In the genomic region with DNA sequence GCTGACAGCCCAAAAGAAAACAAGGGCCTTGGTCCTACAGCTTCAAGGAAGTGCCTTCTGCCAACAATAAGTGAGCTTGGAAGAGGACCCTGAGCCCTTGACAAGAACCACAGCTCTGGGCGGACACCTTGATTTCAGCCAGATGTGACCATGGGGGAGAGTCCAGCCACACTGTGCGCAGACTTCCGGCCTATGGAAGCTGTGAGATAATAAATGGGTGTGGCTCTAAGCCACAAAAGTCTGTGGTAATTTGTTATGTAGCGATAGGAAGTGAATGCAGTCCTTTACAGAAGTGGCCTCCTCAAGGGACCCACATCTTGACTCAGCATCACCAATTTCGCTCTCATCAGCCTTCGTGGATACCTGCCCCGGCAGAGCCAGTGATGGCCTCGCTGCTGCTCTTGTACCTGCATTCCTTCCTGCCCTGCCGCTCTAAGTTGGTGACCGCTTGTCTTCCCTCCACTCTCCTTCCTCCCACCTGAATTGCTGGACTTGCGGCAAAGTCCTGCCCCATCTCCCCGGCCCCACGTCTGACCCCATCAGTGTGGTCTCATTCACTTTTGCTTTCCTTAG, we compare ENCODE assay signal across 1 cellular context.
TF ChIP-seq lines count a peak whose summit lies in the region.

No MANE protein-coding gene starts in this region.

TF ChIP-seq in K562, 482 proteins besides CTCF, POLR2A, EP300 and RAD21 (continued from another document and continues in another):
- TF ChIP-seq, protein P1, sequence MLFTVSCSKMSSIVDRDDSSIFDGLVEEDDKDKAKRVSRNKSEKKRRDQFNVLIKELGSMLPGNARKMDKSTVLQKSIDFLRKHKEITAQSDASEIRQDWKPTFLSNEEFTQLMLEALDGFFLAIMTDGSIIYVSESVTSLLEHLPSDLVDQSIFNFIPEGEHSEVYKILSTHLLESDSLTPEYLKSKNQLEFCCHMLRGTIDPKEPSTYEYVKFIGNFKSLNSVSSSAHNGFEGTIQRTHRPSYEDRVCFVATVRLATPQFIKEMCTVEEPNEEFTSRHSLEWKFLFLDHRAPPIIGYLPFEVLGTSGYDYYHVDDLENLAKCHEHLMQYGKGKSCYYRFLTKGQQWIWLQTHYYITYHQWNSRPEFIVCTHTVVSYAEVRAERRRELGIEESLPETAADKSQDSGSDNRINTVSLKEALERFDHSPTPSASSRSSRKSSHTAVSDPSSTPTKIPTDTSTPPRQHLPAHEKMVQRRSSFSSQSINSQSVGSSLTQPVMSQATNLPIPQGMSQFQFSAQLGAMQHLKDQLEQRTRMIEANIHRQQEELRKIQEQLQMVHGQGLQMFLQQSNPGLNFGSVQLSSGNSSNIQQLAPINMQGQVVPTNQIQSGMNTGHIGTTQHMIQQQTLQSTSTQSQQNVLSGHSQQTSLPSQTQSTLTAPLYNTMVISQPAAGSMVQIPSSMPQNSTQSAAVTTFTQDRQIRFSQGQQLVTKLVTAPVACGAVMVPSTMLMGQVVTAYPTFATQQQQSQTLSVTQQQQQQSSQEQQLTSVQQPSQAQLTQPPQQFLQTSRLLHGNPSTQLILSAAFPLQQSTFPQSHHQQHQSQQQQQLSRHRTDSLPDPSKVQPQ (CRISPR knock-in tag; IDR thresholded peaks at IDR 0.05; ENCODE audit: borderline replicate concordance) = no peak
- TF ChIP-seq, protein P2, sequence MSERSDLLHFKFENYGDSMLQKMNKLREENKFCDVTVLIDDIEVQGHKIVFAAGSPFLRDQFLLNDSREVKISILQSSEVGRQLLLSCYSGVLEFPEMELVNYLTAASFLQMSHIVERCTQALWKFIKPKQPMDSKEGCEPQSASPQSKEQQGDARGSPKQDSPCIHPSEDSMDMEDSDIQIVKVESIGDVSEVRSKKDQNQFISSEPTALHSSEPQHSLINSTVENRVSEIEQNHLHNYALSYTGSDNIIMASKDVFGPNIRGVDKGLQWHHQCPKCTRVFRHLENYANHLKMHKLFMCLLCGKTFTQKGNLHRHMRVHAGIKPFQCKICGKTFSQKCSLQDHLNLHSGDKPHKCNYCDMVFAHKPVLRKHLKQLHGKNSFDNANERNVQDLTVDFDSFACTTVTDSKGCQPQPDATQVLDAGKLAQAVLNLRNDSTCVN (CRISPR knock-in tag; IDR thresholded peaks at IDR 0.05) = no peak
- TF ChIP-seq NONO (IDR thresholded peaks at IDR 0.05; ENCODE audit: low read depth in 2 of 2, low read length in 1 of 2) (no peak), SMC3 (conservative IDR thresholded peaks at IDR 0.05; ENCODE audit: insufficient read depth, low read depth, low read length) (0 out of 2 replicates have a peak, but pooled peaks have one; percentile 9), ZFX (CRISPR knock-in tag; IDR thresholded peaks at IDR 0.05) (peak; percentile 1; the same call in 1 of the 2 replicates), NELFE (IDR thresholded peaks at IDR 0.05; ENCODE audit: insufficient read depth, insufficient read length) (no peak), ZBTB1 (CRISPR knock-in tag; IDR thresholded peaks at IDR 0.05; ENCODE audit: borderline replicate concordance, low read depth) (no peak), ILF3 (IDR thresholded peaks at IDR 0.05; ENCODE audit: borderline replicate concordance) (no peak), NCOA1 (IDR thresholded peaks at IDR 0.05; ENCODE audit: low read depth) (peak; percentile 43; the same call in 1 of the 2 replicates), MTA3 (IDR thresholded peaks at IDR 0.05; ENCODE audit: borderline replicate concordance) (peak; percentile 76), TEAD2 (tag; IDR thresholded peaks at IDR 0.05) (no peak), NFE2 (IDR thresholded peaks at IDR 0.05; ENCODE audit: low read depth) (peak; percentile 40; the same call in 1 of the 2 replicates), ZNF282 (CRISPR knock-in tag; IDR thresholded peaks at IDR 0.05) (no peak), ZNF764 (CRISPR knock-in tag; IDR thresholded peaks at IDR 0.05; ENCODE audit: low read depth) (no peak), CBX2 (IDR thresholded peaks at IDR 0.05; ENCODE audit: insufficient read depth, low read length, poor library complexity, severe bottlenecking) (no peak), TAF1 (IDR thresholded peaks at IDR 0.05; ENCODE audit: control insufficient read depth, extremely low read depth, insufficient read depth, low read length, severe bottlenecking) (peak; percentile 62), JUNB (CRISPR knock-in tag; conservative IDR thresholded peaks at IDR 0.05) (no peak), ZNF165 (CRISPR knock-in tag; IDR thresholded peaks at IDR 0.05; ENCODE audit: borderline replicate concordance) (0 out of 2 replicates have a peak, but pooled peaks have one; percentile 63), ARID1B (IDR thresholded peaks at IDR 0.05) (peak; percentile 94), ZNF77 (CRISPR knock-in tag; IDR thresholded peaks at IDR 0.05) (no peak)
- TF ChIP-seq, protein P3, sequence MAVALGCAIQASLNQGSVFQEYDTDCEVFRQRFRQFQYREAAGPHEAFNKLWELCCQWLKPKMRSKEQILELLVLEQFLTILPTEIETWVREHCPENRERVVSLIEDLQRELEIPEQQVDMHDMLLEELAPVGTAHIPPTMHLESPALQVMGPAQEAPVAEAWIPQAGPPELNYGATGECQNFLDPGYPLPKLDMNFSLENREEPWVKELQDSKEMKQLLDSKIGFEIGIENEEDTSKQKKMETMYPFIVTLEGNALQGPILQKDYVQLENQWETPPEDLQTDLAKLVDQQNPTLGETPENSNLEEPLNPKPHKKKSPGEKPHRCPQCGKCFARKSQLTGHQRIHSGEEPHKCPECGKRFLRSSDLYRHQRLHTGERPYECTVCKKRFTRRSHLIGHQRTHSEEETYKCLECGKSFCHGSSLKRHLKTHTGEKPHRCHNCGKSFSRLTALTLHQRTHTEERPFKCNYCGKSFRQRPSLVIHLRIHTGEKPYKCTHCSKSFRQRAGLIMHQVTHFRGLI (CRISPR knock-in tag; IDR thresholded peaks at IDR 0.05) = no peak
- TF ChIP-seq, protein P4, sequence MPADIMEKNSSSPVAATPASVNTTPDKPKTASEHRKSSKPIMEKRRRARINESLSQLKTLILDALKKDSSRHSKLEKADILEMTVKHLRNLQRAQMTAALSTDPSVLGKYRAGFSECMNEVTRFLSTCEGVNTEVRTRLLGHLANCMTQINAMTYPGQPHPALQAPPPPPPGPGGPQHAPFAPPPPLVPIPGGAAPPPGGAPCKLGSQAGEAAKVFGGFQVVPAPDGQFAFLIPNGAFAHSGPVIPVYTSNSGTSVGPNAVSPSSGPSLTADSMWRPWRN (IDR thresholded peaks at IDR 0.05; ENCODE audit: low read depth) = peak; percentile 68; the same call in 1 of the 2 replicates
- TF ChIP-seq, protein P5, sequence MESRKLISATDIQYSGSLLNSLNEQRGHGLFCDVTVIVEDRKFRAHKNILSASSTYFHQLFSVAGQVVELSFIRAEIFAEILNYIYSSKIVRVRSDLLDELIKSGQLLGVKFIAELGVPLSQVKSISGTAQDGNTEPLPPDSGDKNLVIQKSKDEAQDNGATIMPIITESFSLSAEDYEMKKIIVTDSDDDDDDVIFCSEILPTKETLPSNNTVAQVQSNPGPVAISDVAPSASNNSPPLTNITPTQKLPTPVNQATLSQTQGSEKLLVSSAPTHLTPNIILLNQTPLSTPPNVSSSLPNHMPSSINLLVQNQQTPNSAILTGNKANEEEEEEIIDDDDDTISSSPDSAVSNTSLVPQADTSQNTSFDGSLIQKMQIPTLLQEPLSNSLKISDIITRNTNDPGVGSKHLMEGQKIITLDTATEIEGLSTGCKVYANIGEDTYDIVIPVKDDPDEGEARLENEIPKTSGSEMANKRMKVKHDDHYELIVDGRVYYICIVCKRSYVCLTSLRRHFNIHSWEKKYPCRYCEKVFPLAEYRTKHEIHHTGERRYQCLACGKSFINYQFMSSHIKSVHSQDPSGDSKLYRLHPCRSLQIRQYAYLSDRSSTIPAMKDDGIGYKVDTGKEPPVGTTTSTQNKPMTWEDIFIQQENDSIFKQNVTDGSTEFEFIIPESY (CRISPR knock-in tag; IDR thresholded peaks at IDR 0.05) = no peak
- TF ChIP-seq, protein P6, sequence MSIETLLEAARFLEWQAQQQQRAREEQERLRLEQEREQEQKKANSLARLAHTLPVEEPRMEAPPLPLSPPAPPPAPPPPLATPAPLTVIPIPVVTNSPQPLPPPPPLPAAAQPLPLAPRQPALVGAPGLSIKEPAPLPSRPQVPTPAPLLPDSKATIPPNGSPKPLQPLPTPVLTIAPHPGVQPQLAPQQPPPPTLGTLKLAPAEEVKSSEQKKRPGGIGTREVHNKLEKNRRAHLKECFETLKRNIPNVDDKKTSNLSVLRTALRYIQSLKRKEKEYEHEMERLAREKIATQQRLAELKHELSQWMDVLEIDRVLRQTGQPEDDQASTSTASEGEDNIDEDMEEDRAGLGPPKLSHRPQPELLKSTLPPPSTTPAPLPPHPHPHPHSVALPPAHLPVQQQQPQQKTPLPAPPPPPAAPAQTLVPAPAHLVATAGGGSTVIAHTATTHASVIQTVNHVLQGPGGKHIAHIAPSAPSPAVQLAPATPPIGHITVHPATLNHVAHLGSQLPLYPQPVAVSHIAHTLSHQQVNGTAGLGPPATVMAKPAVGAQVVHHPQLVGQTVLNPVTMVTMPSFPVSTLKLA (conservative IDR thresholded peaks at IDR 0.05) = 0 out of 4 replicates have a peak, but pooled peaks have one; percentile 8 to 51
- TF ChIP-seq, protein P7, sequence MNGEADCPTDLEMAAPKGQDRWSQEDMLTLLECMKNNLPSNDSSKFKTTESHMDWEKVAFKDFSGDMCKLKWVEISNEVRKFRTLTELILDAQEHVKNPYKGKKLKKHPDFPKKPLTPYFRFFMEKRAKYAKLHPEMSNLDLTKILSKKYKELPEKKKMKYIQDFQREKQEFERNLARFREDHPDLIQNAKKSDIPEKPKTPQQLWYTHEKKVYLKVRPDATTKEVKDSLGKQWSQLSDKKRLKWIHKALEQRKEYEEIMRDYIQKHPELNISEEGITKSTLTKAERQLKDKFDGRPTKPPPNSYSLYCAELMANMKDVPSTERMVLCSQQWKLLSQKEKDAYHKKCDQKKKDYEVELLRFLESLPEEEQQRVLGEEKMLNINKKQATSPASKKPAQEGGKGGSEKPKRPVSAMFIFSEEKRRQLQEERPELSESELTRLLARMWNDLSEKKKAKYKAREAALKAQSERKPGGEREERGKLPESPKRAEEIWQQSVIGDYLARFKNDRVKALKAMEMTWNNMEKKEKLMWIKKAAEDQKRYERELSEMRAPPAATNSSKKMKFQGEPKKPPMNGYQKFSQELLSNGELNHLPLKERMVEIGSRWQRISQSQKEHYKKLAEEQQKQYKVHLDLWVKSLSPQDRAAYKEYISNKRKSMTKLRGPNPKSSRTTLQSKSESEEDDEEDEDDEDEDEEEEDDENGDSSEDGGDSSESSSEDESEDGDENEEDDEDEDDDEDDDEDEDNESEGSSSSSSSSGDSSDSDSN (IDR thresholded peaks at IDR 0.05; ENCODE audit: borderline replicate concordance in 1 of 2, low read depth in 2 of 2, low read length in 2 of 2) = peak in 1 of 2 experiments; percentile 19; a peak in 1 of 4 replicates
- TF ChIP-seq, protein P8, sequence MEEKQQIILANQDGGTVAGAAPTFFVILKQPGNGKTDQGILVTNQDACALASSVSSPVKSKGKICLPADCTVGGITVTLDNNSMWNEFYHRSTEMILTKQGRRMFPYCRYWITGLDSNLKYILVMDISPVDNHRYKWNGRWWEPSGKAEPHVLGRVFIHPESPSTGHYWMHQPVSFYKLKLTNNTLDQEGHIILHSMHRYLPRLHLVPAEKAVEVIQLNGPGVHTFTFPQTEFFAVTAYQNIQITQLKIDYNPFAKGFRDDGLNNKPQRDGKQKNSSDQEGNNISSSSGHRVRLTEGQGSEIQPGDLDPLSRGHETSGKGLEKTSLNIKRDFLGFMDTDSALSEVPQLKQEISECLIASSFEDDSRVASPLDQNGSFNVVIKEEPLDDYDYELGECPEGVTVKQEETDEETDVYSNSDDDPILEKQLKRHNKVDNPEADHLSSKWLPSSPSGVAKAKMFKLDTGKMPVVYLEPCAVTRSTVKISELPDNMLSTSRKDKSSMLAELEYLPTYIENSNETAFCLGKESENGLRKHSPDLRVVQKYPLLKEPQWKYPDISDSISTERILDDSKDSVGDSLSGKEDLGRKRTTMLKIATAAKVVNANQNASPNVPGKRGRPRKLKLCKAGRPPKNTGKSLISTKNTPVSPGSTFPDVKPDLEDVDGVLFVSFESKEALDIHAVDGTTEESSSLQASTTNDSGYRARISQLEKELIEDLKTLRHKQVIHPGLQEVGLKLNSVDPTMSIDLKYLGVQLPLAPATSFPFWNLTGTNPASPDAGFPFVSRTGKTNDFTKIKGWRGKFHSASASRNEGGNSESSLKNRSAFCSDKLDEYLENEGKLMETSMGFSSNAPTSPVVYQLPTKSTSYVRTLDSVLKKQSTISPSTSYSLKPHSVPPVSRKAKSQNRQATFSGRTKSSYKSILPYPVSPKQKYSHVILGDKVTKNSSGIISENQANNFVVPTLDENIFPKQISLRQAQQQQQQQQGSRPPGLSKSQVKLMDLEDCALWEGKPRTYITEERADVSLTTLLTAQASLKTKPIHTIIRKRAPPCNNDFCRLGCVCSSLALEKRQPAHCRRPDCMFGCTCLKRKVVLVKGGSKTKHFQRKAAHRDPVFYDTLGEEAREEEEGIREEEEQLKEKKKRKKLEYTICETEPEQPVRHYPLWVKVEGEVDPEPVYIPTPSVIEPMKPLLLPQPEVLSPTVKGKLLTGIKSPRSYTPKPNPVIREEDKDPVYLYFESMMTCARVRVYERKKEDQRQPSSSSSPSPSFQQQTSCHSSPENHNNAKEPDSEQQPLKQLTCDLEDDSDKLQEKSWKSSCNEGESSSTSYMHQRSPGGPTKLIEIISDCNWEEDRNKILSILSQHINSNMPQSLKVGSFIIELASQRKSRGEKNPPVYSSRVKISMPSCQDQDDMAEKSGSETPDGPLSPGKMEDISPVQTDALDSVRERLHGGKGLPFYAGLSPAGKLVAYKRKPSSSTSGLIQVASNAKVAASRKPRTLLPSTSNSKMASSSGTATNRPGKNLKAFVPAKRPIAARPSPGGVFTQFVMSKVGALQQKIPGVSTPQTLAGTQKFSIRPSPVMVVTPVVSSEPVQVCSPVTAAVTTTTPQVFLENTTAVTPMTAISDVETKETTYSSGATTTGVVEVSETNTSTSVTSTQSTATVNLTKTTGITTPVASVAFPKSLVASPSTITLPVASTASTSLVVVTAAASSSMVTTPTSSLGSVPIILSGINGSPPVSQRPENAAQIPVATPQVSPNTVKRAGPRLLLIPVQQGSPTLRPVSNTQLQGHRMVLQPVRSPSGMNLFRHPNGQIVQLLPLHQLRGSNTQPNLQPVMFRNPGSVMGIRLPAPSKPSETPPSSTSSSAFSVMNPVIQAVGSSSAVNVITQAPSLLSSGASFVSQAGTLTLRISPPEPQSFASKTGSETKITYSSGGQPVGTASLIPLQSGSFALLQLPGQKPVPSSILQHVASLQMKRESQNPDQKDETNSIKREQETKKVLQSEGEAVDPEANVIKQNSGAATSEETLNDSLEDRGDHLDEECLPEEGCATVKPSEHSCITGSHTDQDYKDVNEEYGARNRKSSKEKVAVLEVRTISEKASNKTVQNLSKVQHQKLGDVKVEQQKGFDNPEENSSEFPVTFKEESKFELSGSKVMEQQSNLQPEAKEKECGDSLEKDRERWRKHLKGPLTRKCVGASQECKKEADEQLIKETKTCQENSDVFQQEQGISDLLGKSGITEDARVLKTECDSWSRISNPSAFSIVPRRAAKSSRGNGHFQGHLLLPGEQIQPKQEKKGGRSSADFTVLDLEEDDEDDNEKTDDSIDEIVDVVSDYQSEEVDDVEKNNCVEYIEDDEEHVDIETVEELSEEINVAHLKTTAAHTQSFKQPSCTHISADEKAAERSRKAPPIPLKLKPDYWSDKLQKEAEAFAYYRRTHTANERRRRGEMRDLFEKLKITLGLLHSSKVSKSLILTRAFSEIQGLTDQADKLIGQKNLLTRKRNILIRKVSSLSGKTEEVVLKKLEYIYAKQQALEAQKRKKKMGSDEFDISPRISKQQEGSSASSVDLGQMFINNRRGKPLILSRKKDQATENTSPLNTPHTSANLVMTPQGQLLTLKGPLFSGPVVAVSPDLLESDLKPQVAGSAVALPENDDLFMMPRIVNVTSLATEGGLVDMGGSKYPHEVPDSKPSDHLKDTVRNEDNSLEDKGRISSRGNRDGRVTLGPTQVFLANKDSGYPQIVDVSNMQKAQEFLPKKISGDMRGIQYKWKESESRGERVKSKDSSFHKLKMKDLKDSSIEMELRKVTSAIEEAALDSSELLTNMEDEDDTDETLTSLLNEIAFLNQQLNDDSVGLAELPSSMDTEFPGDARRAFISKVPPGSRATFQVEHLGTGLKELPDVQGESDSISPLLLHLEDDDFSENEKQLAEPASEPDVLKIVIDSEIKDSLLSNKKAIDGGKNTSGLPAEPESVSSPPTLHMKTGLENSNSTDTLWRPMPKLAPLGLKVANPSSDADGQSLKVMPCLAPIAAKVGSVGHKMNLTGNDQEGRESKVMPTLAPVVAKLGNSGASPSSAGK (IDR thresholded peaks at IDR 0.05) = 0 out of 2 replicates have a peak, but pooled peaks have one; percentile 38
